ENCODE assay signal across 8 cellular contexts in the genomic region with DNA sequence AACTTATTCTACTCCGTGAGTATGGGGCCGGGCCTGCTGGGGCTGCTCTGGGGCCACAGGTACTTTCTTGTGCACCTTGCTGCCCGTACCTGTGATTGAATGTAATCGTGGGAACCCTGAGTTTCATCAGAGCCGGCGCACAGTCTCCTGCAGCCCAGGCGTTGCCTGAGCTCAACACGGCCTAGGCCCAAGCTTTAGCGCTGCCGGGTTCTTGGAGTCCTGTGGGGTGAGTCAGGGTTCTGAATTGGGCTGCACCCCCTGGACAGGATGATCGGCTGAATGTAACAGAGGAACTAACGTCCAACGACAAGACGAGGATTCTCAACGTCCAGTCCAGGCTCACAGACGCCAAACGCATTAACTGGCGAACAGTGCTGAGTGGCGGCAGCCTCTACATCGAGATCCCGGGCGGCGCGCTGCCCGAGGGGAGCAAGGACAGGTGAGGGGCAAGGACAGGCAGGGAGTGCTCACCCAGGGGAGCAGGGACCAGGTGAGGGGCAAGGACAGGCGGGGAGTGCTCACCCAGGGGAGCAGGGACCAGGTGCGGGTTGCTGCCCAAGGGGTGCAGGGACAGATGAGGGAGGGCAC. TPM values are rescaled to one million over a fixed set of nuclear protein-coding genes. Genes with fewer than 3 reads are reported as not detected.
DNase-seq lines count a peak whose midpoint lies in the region; ATAC-seq and TF ChIP-seq lines count a peak whose summit lies in the region.

No MANE protein-coding gene starts in this region.

- H3K4me2 ChIP-seq in PC-9: peak overlapping the region; percentile 87

- H3K4me3 ChIP-seq in PC-9 (peak overlapping the region; percentile 88), choroid plexus epithelial cell (ENCODE audit: low read depth, low read length) (peak overlapping the region; percentile 98), muscle layer of colon (ENCODE audit: low read depth in 1 of 2, low read length in 2 of 2) (peak overlapping the region; percentile 22 to 61)

- no peaks in the 10 kb centered on the region for H3K9me3 ChIP-seq in PC-9 (ENCODE audit: insufficient read depth, low read depth)
- no peaks in the 10 kb centered on the region for H3K9me3 ChIP-seq in muscle layer of colon (ENCODE audit: low read length)

- peaks cover 37% of the 10 kb centered on the region for H4K20me1 ChIP-seq in PC-9 (ENCODE audit: insufficient read depth)

- DNase-seq in GM03348 (ENCODE audit: low spot score): peak; percentile 75
- DNase-seq in PC-9: peak in 1 of 2 experiments; percentile 52
- DNase-seq in choroid plexus epithelial cell (ENCODE audit: low read depth): peak; percentile 58

- peak overlapping the region; percentile 78 for H3K9ac ChIP-seq in muscle layer of colon (ENCODE audit: low read length)

- POLR2A ChIA-PET in PC-9 (lab: Charles Lee; ENCODE audit: unreplicated experiment): no interaction called here

- H2AFZ ChIP-seq in PC-9: no peak overlapping the region

- H3F3A ChIP-seq in PC-9 (ENCODE audit: insufficient read depth, low read depth): peaks cover 32% of the 10 kb centered on the region

- peaks cover 50% of the 10 kb centered on the region for H3K79me2 ChIP-seq in PC-9 (ENCODE audit: low read depth)

- H3K27ac ChIP-seq in PC-9 (peak overlapping the region; percentile 53), muscle layer of colon (ENCODE audit: low read depth, low read length) (peak overlapping the region; percentile 97)

- CTCF ChIA-PET in PC-9 (lab: Charles Lee): no interaction called here

- no peak for ATAC-seq in GM21737 (IDR thresholded peaks at IDR 0.05; ENCODE audit: unreplicated experiment)
- no peak for ATAC-seq in GM21515 (IDR thresholded peaks at IDR 0.05; ENCODE audit: unreplicated experiment)
- no peak for ATAC-seq in GM18861 (IDR thresholded peaks at IDR 0.05; ENCODE audit: unreplicated experiment)
- no peak for ATAC-seq in GM18909 (IDR thresholded peaks at IDR 0.05; ENCODE audit: poor library complexity, unreplicated experiment)

- peaks cover 6% of the 10 kb centered on the region; the same call in 1 of the 2 replicates for H3K36me3 ChIP-seq in PC-9 (ENCODE audit: low read depth)
- peaks cover 17% of the 10 kb centered on the region for H3K36me3 ChIP-seq in muscle layer of colon (ENCODE audit: insufficient read depth, low read length)

- H3K4me1 ChIP-seq in PC-9 (replicated peaks; ENCODE audit: insufficient read depth) (peaks cover 15% of the 10 kb centered on the region; the same call in 1 of the 2 replicates), muscle layer of colon (ENCODE audit: insufficient read depth, low read length) (peaks cover 49% of the 10 kb centered on the region)

- intact Hi-C loops in PC-9 (cut with micrococcal nuclease; ENCODE audit: unreplicated experiment): no loop called here

- H3K9me2 ChIP-seq in PC-9 (ENCODE audit: insufficient read depth): no peaks in the 10 kb centered on the region

- TF ChIP-seq CTCF in PC-9 (conservative IDR thresholded peaks at IDR 0.05) (no peak), choroid plexus epithelial cell (conservative IDR thresholded peaks at IDR 0.05; ENCODE audit: low read depth, low read length) (no peak)

- TSS peak; percentile 16 for BruUV-seq in PC-9 (replicated peaks; lab: Mats Ljungman, UMichigan)

- H3K27me3 ChIP-seq in PC-9 (ENCODE audit: insufficient read depth, low read depth): no peaks in the 10 kb centered on the region
- H3K27me3 ChIP-seq in muscle layer of colon (ENCODE audit: control insufficient read depth in 1 of 2, insufficient read depth in 2 of 2, low read length in 2 of 2): no peaks in the 10 kb centered on the region

RNA-seq across cellular contexts. Expression of gene PEAK3, which starts 10.4 kb away (rescaled TPM):
- total RNA-seq in PC-9 (2021): not detected in 2 replicates

RNA-seq across cellular contexts. Expression of gene JSRP1, which starts 15.4 kb away (rescaled TPM):
- 1.1 and 1.4 TPM in 2 replicates for total RNA-seq in PC-9 (2021)

RNA-seq across cellular contexts. Expression of gene AMH, which starts 22.5 kb away (rescaled TPM):
- 6.9 and 8.1 TPM in 2 replicates for total RNA-seq in PC-9 (2021)

RNA-seq across cellular contexts. Expression of gene SF3A2, which starts 35.0 kb away (rescaled TPM):
- total RNA-seq in PC-9 (2021): 73.5 and 83.0 TPM in 2 replicates

RNA-seq across cellular contexts. Expression of gene PLEKHJ1, which starts 35.5 kb away (rescaled TPM):
- 38.6 and 45.9 TPM in 2 replicates for total RNA-seq in PC-9 (2021)

Comparison
In these comparisons a context has a peak if more than half of its experiments do, and no peak if none do; other contexts are left out.
1. H3K4me3 ChIP-seq: peak in every context shown above with its lines; median percentile 98 in choroid plexus epithelial cell; 88 in PC-9; 42 in muscle layer of colon.